In the genomic region with DNA sequence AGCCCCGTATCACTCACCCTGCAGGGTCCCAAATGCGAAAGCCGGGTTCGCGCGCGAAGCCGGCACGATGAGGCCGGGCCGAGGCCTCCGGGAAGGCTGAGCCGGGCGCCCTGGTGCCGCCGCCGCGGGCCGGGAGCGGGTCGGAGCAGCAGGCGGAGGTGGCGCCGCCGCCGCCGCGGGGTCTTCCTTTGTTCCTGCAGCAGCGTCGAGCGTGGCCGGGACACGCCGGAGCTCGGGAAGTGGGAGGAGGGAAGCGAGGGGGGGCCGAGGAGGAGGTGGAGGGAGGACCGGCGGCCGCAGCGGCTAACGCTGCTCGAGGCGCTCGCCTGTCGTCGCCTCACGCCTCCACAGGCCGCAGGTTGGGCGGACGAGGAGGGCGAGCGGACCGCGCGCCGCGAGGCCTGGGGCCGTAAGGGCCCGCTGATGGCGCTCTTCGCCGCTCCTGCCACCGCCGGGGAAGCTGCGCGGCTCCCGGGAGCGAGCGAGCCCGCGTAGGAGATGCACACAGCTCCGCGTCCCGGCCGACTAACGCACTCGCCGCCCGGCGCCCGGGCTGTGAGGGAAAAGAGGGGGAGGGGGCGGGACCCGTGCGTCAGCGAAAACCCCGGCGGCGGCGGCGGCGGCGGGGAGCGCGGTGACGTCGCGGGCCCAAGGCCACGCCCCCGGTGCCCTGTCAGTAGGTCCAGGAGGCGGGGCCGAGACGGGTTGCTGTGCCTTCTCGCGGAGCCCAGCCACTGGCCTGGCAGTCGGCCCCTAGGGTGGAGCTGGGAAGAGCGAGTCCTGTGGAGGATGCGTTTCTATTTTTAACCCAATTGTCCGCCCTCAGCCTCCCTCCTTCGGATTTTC, we compare ENCODE assay signal across 8 cellular contexts. TPM values are rescaled to one million over a fixed set of nuclear protein-coding genes. Genes with fewer than 3 reads are reported as not detected.
A peak's percentile ranks its signal among the peaks of the same experiment; 100 is the strongest.
DNase-seq lines count a peak whose midpoint lies in the region; ATAC-seq and TF ChIP-seq lines count a peak whose summit lies in the region.

A gene with protein sequence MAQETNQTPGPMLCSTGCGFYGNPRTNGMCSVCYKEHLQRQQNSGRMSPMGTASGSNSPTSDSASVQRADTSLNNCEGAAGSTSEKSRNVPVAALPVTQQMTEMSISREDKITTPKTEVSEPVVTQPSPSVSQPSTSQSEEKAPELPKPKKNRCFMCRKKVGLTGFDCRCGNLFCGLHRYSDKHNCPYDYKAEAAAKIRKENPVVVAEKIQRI (minus strand): TSS at position 530 of the 846 bp plus-strand sequence. CDS start 4,430 bp downstream, outside the sequence.

- intact Hi-C loops in right cardiac atrium (cut with DNase I) = loop anchor here in 2 of 4 donors (2.0 to 10.0 kb wide), 2 partner anchors 212 to 220 kb away; no protein-coding TSS in a partner anchor
- intact Hi-C loops in uterus (cut with DNase I; ENCODE audit: low total_unique reads) = no loop called here

- no peaks in the 10 kb centered on the region for H3K36me3 ChIP-seq in uterus

- under 1% methylated on average over 110 of the region's 110 CpGs for WGBS in right cardiac atrium

- peak; percentile 99 for TF ChIP-seq POLR2A in GM15510 (IDR thresholded peaks at IDR 0.05; ENCODE audit: borderline replicate concordance, extremely low read depth, insufficient read length)
- TF ChIP-seq POLR2A in uterus (IDR thresholded peaks at IDR 0.05) = peak; percentile 100

- H3K27ac ChIP-seq in right cardiac atrium (ENCODE audit: low read length) (peak within 1 kb of the TSS; percentile 100), uterus (peak within 1 kb of the TSS; percentile 99)

- H3K4me1 ChIP-seq in right cardiac atrium (ENCODE audit: control insufficient read depth, insufficient read depth, low read length) (no peaks in the 10 kb centered on the region), uterus (peaks cover 0 to 4% of the 10 kb centered on the region in 2 donors)

- peak within 1 kb of the TSS; percentile 91 for H3K4me3 ChIP-seq in right cardiac atrium (ENCODE audit: low read length)
- H3K4me3 ChIP-seq in uterus = peak within 1 kb of the TSS; percentile 47 to 73

- H3K9me3 ChIP-seq in right cardiac atrium (ENCODE audit: control insufficient read depth, low read length) = no peaks in the 10 kb centered on the region
- no peaks in the 10 kb centered on the region for H3K9me3 ChIP-seq in uterus

- ATAC-seq in HG02884 (IDR thresholded peaks at IDR 0.05; ENCODE audit: unreplicated experiment) = peak; percentile 65
- ATAC-seq in right cardiac atrium = peak; percentile 98

- DNase-seq in NCI-H1694 (lab: John Stamatoyannopoulos, UW) (peak; percentile 90), T-helper 2 cell (peak; percentile 84 to 96 (median 90)), anterior cingulate cortex (lab: John Stamatoyannopoulos, UW) (peak; percentile 78 to 99 (median 97)), right cardiac atrium (peak; percentile 99 to 100 (median 100)), pulmonary artery endothelial cell (ENCODE audit: low read depth, low spot score) (peak; percentile 93), uterus (peak; percentile 97 to 99)

- H3K27me3 ChIP-seq in right cardiac atrium (ENCODE audit: control insufficient read depth, insufficient read depth) = no peaks in the 10 kb centered on the region
- no peaks in the 10 kb centered on the region for H3K27me3 ChIP-seq in uterus

- peak in 1 of 4 experiments; percentile 46 for TF ChIP-seq CTCF in uterus (IDR thresholded peaks at IDR 0.05)

RNA-seq across cellular contexts. Expression of the gene that starts here (rescaled TPM):
- total RNA-seq in right cardiac atrium = 100 to 1,000 TPM; 148 to 219 (median 169) TPM
- 185 TPM for polyA plus RNA-seq in right cardiac atrium
- 119 and 129 TPM in 2 replicates for total RNA-seq in pulmonary artery endothelial cell
- total RNA-seq in uterus = 100 to 1,000 TPM in 3 of 4 donors, 10 to 100 TPM in 1; 58.7 to 189 (median 160) TPM

Comparison
In these comparisons a context has a peak if more than half of its experiments do, and no peak if none do; other contexts are left out.
1. Peak in every context shown above with its lines: DNase-seq, ATAC-seq, H3K4me3 ChIP-seq and H3K27ac ChIP-seq.